17 cellular contexts compared by ENCODE assay signal in the genomic region with DNA sequence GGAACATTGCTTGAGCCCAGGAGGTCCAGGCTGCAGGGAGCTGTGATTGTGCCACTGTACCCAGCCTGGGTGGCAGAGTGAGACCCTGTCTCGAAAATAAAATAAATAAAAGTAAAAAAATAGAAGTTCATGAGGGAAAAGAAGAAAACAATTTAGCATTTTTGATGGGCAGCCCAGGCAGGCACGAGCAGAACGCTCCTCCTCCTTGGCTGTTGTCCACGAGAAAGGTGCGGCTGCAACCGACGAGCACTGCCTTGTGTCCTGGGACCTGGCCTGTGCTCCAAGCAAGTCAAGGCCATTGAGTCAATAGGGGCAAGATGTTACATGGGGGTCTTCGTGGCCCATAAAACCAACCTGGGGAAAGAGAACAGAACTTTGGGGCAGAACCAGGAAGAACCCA. TPM values are rescaled to one million over a fixed set of nuclear protein-coding genes. Genes with fewer than 3 reads are reported as not detected.
"Had no signal": no experiment of that assay in that cellular context is flagged by ENCODE, and none has a peak within 500 bp of the region (broad histone marks: within the 10 kb centered on the region; RNA-seq: fewer than 3 reads in every experiment).

No MANE protein-coding gene starts in this region.

- H3K9me3 ChIP-seq: MG63 had no signal

- H3K4me3 ChIP-seq: MG63 had no signal

- ATAC-seq: activated CD4-positive, CD25-positive, alpha-beta regulatory T cell treated with anti-CD3 and anti-CD28 coated beads, Interleukin-2, amount 50 U/mL, for 24 hours; activated CD8-positive, alpha-beta T cell treated with anti-CD3 and anti-CD28 coated beads for 36 hours had no signal

- H3K27ac Mint-ChIP-seq: activated CD8-positive, alpha-beta T cell treated with anti-CD3 and anti-CD28 coated beads for 36 hours; activated naive CD8-positive, alpha-beta T cell; T-helper 1 cell treated with Interleukin-12 subunit alpha and Interleukin-12 subunit beta and Interleukin-4 antibody, amounts not matched to agents 30 μg/mL and 1 μg/mL, for 36 hours had no signal

- H3K27me3 ChIP-seq: MG63 had no signal

- H3K4me3 Mint-ChIP-seq: activated CD8-positive, alpha-beta T cell treated with anti-CD3 and anti-CD28 coated beads for 36 hours; activated naive CD8-positive, alpha-beta T cell; brain; T-helper 1 cell treated with Interleukin-12 subunit alpha and Interleukin-12 subunit beta and Interleukin-4 antibody, amounts not matched to agents 30 μg/mL and 1 μg/mL, for 36 hours had no signal

- H3K36me3 Mint-ChIP-seq: activated naive CD8-positive, alpha-beta T cell had no signal

- H3K9me3 Mint-ChIP-seq: activated CD8-positive, alpha-beta T cell treated with anti-CD3 and anti-CD28 coated beads for 36 hours; brain; T-helper 1 cell treated with Interleukin-12 subunit alpha and Interleukin-12 subunit beta and Interleukin-4 antibody, amounts not matched to agents 30 μg/mL and 1 μg/mL, for 36 hours had no signal

- DNase-seq: activated CD4-positive, alpha-beta T cell treated with anti-CD3 and anti-CD28 coated beads for 4 hours; activated CD8-positive, alpha-beta memory T cell treated with anti-CD3 and anti-CD28 coated beads, Interleukin-2, amount 50 U/mL, for 48 hours; activated CD8-positive, alpha-beta T cell treated with anti-CD3 and anti-CD28 coated beads for 36 hours; activated naive CD4-positive, alpha-beta T cell treated with Interleukin-2 at 50 U/mL for 16 hours; activated T-cell treated with anti-CD3 and anti-CD28 coated beads, Interleukin-2, amount 50 U/mL, for 1 hour; amygdala; MG63; NCI-H1105; NCI-H1436; NCI-H187; NCI-H2081; NCI-H510A treated with DMSO at 0.1 percent for 48 hours; SHP77 treated with DMSO at 0.1 percent for 48 hours had no signal

RNA-seq across cellular contexts. Expression of a gene that starts 25.6 kb away (rescaled TPM):
- total RNA-seq: activated CD8-positive, alpha-beta T cell treated with anti-CD3 and anti-CD28 coated beads for 36 hours had no signal
